1 cellular context compared by ENCODE assay signal in the genomic region with DNA sequence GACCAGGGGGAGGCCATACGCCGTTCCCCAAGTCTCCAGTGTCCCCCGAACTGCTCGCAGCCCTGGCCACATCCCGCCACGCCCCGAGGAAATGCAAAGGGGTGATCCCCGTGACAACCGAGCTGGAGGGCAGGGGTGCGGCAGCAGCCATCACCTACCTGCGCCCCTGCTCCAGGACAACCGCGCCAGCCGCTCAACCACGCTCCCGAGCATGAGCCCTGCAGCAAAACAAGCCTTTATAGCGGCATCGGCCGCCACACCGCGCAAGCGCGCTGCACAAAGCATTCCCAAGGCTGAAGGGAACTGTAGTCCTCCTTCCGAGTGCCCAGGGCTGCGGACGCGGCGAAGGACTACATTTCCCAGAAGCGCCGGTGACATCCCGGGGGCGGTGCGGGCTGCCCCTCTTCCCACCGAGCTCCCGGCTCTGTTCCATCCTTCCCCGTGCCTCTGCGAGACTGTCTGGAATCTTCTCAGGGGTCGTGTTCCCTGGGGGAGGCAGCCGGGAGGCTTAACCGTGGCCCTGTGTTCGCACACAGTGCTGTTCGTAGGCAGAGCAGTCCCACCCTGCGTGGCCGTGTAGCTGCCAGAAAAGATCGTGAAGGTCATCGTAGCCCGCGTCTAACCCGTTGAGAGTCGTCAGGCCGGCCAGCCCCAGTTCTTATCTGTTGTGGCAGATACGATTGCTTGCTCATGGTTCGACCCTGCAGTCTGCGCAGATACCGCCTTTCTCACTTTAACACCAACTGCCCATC.
TF ChIP-seq lines count a peak whose summit lies in the region.

A gene (minus strand): TSS at position 213 of the 752 bp plus-strand sequence. CDS start 3,492 bp downstream, outside the sequence.

TF ChIP-seq in HEK293, 187 proteins besides CTCF, POLR2A, EP300 and RAD21 (continued from another document and continues in another):
- TF ChIP-seq, protein P1, sequence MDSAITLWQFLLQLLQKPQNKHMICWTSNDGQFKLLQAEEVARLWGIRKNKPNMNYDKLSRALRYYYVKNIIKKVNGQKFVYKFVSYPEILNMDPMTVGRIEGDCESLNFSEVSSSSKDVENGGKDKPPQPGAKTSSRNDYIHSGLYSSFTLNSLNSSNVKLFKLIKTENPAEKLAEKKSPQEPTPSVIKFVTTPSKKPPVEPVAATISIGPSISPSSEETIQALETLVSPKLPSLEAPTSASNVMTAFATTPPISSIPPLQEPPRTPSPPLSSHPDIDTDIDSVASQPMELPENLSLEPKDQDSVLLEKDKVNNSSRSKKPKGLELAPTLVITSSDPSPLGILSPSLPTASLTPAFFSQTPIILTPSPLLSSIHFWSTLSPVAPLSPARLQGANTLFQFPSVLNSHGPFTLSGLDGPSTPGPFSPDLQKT (IDR thresholded peaks at IDR 0.05; ENCODE audit: borderline replicate concordance, low read depth, low read length) = no peak
- TF ChIP-seq ZNF76 (tag by site-specific recombination; IDR thresholded peaks at IDR 0.05; ENCODE audit: borderline replicate concordance, low read depth) (peak; percentile 95), ZSCAN16 (tag by site-specific recombination; IDR thresholded peaks at IDR 0.05) (no peak), ZFP69B (tag by site-specific recombination; IDR thresholded peaks at IDR 0.05) (no peak), SP7 (tag by site-specific recombination; IDR thresholded peaks at IDR 0.05) (peak; percentile 68), ZNF510 (tag by site-specific recombination; IDR thresholded peaks at IDR 0.05; ENCODE audit: insufficient replicate concordance) (no peak), SCRT1 (tag by site-specific recombination; IDR thresholded peaks at IDR 0.05; ENCODE audit: borderline replicate concordance) (no peak), ZNF266 (tag by site-specific recombination; IDR thresholded peaks at IDR 0.05; ENCODE audit: low read depth) (no peak), TRIM28 (IDR thresholded peaks at IDR 0.05; ENCODE audit: borderline replicate concordance, low read length) (no peak), ZNF23 (tag by site-specific recombination; IDR thresholded peaks at IDR 0.05; ENCODE audit: borderline replicate concordance) (no peak), ZFHX2 (tag by site-specific recombination; conservative IDR thresholded peaks at IDR 0.05) (peak; percentile 73), BCL11B (tag by site-specific recombination; IDR thresholded peaks at IDR 0.05; ENCODE audit: low read depth) (peak; percentile 47; the same call in 1 of the 2 replicates), ZNF2 (tag by site-specific recombination; IDR thresholded peaks at IDR 0.05) (peak; percentile 74; the same call in 1 of the 2 replicates), ZNF473 (tag by site-specific recombination; IDR thresholded peaks at IDR 0.05) (no peak), ZNF211 (tag by site-specific recombination; IDR thresholded peaks at IDR 0.05; ENCODE audit: low read depth) (no peak), MZF1 (tag by site-specific recombination; IDR thresholded peaks at IDR 0.05; ENCODE audit: borderline replicate concordance) (no peak), ZNF514 (tag by site-specific recombination; IDR thresholded peaks at IDR 0.05) (no peak), YY2 (tag by site-specific recombination; IDR thresholded peaks at IDR 0.05) (peak; percentile 55; the same call in 1 of the 2 replicates), ZNF302 (tag by site-specific recombination; IDR thresholded peaks at IDR 0.05; ENCODE audit: low read depth) (no peak), ZNF660 (tag by site-specific recombination; IDR thresholded peaks at IDR 0.05) (no peak; the same call in 1 of the 2 replicates), ZNF544 (tag by site-specific recombination; IDR thresholded peaks at IDR 0.05) (no peak), ZNF837 (tag by site-specific recombination; IDR thresholded peaks at IDR 0.05) (no peak), ZNF239 (tag by site-specific recombination; IDR thresholded peaks at IDR 0.05) (no peak), ZNF157 (tag by site-specific recombination; IDR thresholded peaks at IDR 0.05) (no peak), ZBTB48 (tag by site-specific recombination; IDR thresholded peaks at IDR 0.05) (peak; percentile 65), ZNF521 (tag by site-specific recombination; IDR thresholded peaks at IDR 0.05) (no peak), ZNF391 (tag by site-specific recombination; IDR thresholded peaks at IDR 0.05; ENCODE audit: borderline replicate concordance, low read depth) (0 out of 2 replicates have a peak, but pooled peaks have one; percentile 5), ZNF596 (tag by site-specific recombination; IDR thresholded peaks at IDR 0.05) (no peak)
- TF ChIP-seq, protein P2, sequence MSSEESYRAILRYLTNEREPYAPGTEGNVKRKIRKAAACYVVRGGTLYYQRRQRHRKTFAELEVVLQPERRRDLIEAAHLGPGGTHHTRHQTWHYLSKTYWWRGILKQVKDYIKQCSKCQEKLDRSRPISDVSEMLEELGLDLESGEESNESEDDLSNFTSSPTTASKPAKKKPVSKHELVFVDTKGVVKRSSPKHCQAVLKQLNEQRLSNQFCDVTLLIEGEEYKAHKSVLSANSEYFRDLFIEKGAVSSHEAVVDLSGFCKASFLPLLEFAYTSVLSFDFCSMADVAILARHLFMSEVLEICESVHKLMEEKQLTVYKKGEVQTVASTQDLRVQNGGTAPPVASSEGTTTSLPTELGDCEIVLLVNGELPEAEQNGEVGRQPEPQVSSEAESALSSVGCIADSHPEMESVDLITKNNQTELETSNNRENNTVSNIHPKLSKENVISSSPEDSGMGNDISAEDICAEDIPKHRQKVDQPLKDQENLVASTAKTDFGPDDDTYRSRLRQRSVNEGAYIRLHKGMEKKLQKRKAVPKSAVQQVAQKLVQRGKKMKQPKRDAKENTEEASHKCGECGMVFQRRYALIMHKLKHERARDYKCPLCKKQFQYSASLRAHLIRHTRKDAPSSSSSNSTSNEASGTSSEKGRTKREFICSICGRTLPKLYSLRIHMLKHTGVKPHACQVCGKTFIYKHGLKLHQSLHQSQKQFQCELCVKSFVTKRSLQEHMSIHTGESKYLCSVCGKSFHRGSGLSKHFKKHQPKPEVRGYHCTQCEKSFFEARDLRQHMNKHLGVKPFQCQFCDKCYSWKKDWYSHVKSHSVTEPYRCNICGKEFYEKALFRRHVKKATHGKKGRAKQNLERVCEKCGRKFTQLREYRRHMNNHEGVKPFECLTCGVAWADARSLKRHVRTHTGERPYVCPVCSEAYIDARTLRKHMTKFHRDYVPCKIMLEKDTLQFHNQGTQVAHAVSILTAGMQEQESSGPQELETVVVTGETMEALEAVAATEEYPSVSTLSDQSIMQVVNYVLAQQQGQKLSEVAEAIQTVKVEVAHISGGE (tag by site-specific recombination; conservative IDR thresholded peaks at IDR 0.05; ENCODE audit: low read depth) = peak; percentile 28; the same call in 1 of the 2 replicates
- TF ChIP-seq, protein P3, sequence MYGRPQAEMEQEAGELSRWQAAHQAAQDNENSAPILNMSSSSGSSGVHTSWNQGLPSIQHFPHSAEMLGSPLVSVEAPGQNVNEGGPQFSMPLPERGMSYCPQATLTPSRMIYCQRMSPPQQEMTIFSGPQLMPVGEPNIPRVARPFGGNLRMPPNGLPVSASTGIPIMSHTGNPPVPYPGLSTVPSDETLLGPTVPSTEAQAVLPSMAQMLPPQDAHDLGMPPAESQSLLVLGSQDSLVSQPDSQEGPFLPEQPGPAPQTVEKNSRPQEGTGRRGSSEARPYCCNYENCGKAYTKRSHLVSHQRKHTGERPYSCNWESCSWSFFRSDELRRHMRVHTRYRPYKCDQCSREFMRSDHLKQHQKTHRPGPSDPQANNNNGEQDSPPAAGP (tag by site-specific recombination; IDR thresholded peaks at IDR 0.05) = no peak
- TF ChIP-seq, protein P4, sequence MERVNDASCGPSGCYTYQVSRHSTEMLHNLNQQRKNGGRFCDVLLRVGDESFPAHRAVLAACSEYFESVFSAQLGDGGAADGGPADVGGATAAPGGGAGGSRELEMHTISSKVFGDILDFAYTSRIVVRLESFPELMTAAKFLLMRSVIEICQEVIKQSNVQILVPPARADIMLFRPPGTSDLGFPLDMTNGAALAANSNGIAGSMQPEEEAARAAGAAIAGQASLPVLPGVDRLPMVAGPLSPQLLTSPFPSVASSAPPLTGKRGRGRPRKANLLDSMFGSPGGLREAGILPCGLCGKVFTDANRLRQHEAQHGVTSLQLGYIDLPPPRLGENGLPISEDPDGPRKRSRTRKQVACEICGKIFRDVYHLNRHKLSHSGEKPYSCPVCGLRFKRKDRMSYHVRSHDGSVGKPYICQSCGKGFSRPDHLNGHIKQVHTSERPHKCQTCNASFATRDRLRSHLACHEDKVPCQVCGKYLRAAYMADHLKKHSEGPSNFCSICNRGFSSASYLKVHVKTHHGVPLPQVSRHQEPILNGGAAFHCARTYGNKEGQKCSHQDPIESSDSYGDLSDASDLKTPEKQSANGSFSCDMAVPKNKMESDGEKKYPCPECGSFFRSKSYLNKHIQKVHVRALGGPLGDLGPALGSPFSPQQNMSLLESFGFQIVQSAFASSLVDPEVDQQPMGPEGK (tag by site-specific recombination; IDR thresholded peaks at IDR 0.05) = peak; percentile 91
- TF ChIP-seq, protein P5, sequence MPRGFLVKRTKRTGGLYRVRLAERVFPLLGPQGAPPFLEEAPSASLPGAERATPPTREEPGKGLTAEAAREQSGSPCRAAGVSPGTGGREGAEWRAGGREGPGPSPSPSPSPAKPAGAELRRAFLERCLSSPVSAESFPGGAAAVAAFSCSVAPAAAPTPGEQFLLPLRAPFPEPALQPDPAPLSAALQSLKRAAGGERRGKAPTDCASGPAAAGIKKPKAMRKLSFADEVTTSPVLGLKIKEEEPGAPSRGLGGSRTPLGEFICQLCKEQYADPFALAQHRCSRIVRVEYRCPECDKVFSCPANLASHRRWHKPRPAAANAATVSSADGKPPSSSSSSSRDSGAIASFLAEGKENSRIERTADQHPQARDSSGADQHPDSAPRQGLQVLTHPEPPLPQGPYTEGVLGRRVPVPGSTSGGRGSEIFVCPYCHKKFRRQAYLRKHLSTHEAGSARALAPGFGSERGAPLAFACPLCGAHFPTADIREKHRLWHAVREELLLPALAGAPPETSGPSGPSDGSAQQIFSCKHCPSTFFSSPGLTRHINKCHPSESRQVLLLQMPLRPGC (tag by site-specific recombination; IDR thresholded peaks at IDR 0.05) = no peak
- TF ChIP-seq, protein P6, sequence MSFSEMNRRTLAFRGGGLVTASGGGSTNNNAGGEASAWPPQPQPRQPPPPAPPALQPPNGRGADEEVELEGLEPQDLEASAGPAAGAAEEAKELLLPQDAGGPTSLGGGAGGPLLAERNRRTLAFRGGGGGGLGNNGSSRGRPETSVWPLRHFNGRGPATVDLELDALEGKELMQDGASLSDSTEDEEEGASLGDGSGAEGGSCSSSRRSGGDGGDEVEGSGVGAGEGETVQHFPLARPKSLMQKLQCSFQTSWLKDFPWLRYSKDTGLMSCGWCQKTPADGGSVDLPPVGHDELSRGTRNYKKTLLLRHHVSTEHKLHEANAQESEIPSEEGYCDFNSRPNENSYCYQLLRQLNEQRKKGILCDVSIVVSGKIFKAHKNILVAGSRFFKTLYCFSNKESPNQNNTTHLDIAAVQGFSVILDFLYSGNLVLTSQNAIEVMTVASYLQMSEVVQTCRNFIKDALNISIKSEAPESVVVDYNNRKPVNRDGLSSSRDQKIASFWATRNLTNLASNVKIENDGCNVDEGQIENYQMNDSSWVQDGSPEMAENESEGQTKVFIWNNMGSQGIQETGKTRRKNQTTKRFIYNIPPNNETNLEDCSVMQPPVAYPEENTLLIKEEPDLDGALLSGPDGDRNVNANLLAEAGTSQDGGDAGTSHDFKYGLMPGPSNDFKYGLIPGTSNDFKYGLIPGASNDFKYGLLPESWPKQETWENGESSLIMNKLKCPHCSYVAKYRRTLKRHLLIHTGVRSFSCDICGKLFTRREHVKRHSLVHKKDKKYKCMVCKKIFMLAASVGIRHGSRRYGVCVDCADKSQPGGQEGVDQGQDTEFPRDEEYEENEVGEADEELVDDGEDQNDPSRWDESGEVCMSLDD (tag by site-specific recombination; IDR thresholded peaks at IDR 0.05) = peak; percentile 80
- TF ChIP-seq, protein P7, sequence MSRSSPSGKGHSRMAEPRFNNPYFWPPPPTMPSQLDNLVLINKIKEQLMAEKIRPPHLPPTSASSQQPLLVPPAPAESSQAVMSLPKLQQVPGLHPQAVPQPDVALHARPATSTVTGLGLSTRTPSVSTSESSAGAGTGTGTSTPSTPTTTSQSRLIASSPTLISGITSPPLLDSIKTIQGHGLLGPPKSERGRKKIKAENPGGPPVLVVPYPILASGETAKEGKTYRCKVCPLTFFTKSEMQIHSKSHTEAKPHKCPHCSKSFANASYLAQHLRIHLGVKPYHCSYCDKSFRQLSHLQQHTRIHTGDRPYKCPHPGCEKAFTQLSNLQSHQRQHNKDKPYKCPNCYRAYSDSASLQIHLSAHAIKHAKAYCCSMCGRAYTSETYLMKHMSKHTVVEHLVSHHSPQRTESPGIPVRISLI (tag by site-specific recombination; IDR thresholded peaks at IDR 0.05) = no peak
- TF ChIP-seq, protein P8, sequence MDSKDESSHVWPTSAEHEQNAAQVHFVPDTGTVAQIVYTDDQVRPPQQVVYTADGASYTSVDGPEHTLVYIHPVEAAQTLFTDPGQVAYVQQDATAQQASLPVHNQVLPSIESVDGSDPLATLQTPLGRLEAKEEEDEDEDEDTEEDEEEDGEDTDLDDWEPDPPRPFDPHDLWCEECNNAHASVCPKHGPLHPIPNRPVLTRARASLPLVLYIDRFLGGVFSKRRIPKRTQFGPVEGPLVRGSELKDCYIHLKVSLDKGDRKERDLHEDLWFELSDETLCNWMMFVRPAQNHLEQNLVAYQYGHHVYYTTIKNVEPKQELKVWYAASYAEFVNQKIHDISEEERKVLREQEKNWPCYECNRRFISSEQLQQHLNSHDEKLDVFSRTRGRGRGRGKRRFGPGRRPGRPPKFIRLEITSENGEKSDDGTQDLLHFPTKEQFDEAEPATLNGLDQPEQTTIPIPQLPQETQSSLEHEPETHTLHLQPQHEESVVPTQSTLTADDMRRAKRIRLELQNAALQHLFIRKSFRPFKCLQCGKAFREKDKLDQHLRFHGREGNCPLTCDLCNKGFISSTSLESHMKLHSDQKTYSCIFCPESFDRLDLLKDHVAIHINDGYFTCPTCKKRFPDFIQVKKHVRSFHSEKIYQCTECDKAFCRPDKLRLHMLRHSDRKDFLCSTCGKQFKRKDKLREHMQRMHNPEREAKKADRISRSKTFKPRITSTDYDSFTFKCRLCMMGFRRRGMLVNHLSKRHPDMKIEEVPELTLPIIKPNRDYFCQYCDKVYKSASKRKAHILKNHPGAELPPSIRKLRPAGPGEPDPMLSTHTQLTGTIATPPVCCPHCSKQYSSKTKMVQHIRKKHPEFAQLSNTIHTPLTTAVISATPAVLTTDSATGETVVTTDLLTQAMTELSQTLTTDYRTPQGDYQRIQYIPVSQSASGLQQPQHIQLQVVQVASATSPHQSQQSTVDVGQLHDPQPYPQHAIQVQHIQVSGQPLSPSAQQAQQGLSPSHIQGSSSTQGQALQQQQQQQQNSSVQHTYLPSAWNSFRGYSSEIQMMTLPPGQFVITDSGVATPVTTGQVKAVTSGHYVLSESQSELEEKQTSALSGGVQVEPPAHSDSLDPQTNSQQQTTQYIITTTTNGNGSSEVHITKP (tag by site-specific recombination; IDR thresholded peaks at IDR 0.05) = peak; percentile 76
